8 cellular contexts compared by ENCODE assay signal in genomic region chr2:219387284-219388126, GRCh38. TPM values are rescaled to one million over a fixed set of nuclear protein-coding genes. Genes with fewer than 3 reads are reported as not detected.
A peak's percentile ranks its signal among the peaks of the same experiment; 100 is the strongest.
DNase-seq lines count a peak whose midpoint lies in the region; ATAC-seq and TF ChIP-seq lines count a peak whose summit lies in the region.

Gene DNPEP (minus strand): TSS chr2:219387912. CDS start chr2:219387794, 118 bp downstream.

- peaks cover 20 to 36% (median 23%) of the 10 kb centered on the region in 3 donors for H3K4me1 Mint-ChIP-seq in CD8-positive, alpha-beta memory T cell
- peaks cover 17% of the 10 kb centered on the region for H3K4me1 Mint-ChIP-seq in endothelial cell (ENCODE audit: unreplicated experiment)

- peaks cover 3 to 49% (median 5%) of the 10 kb centered on the region in 3 donors for H3K36me3 Mint-ChIP-seq in CD8-positive, alpha-beta memory T cell
- H3K36me3 Mint-ChIP-seq in endothelial cell (ENCODE audit: low read depth, unreplicated experiment), result peaks cover 18% of the 10 kb centered on the region

- H3K27ac ChIP-seq in CD8-positive, alpha-beta memory T cell (ENCODE audit: low read depth, low read length), result peak within 1 kb of the TSS; percentile 91

- peak within 1 kb of the TSS; percentile 94 to 99 (median 96) for H3K4me3 Mint-ChIP-seq in CD8-positive, alpha-beta memory T cell
- H3K4me3 Mint-ChIP-seq in endothelial cell (ENCODE audit: unreplicated experiment), result peak within 1 kb of the TSS; percentile 96

- H3K27me3 ChIP-seq in CD8-positive, alpha-beta memory T cell (ENCODE audit: insufficient read depth, low read length, poor library complexity, severe bottlenecking), result no peaks in the 10 kb centered on the region
- H3K27me3 ChIP-seq in NT2/D1 (ENCODE audit: insufficient read depth, insufficient read length), result peaks cover 8% of the 10 kb centered on the region

- peak within 1 kb of the TSS; percentile 68 for H3K4me3 ChIP-seq in CD8-positive, alpha-beta memory T cell (ENCODE audit: low read length)
- H3K4me3 ChIP-seq in NT2/D1 (ENCODE audit: insufficient read length, low read depth), result peak within 1 kb of the TSS; percentile 85

- H3K27ac Mint-ChIP-seq in CD8-positive, alpha-beta memory T cell, result peak within 1 kb of the TSS; percentile 95 to 100 (median 98)
- H3K27ac Mint-ChIP-seq in endothelial cell (ENCODE audit: unreplicated experiment), result peak within 1 kb of the TSS; percentile 72

- H3K9me3 ChIP-seq in CD8-positive, alpha-beta memory T cell (ENCODE audit: low read length), result no peaks in the 10 kb centered on the region
- no peaks in the 10 kb centered on the region for H3K9me3 ChIP-seq in NT2/D1 (ENCODE audit: insufficient read depth, low read length)

- peaks cover 29% of the 10 kb centered on the region for H3K36me3 ChIP-seq in CD8-positive, alpha-beta memory T cell (ENCODE audit: insufficient read depth, low read length)
- peaks cover 38% of the 10 kb centered on the region for H3K36me3 ChIP-seq in NT2/D1 (ENCODE audit: insufficient read depth, insufficient read length, low read length)

- CTCF ChIA-PET in CD8-positive, alpha-beta memory T cell (lab: Charles Lee), result interaction anchor here (0.7 to 1.6 kb wide), 4 partner anchors 92 to 142 kb away, joined by 3 to 10 read pairs (median 4); partner anchors contain the start of genes GMPPA and TUBA4A

- ATAC-seq in GM19397 (IDR thresholded peaks at IDR 0.05; ENCODE audit: unreplicated experiment) (peak; percentile 51), HG03558 (IDR thresholded peaks at IDR 0.05; ENCODE audit: extremely low read depth, unreplicated experiment) (peak; percentile 31)

- H3K9ac ChIP-seq in NT2/D1 (ENCODE audit: insufficient read length, low read depth), result peak within 1 kb of the TSS; percentile 86

- TF ChIP-seq CTCF in endothelial cell (IDR thresholded peaks at IDR 0.05; ENCODE audit: unreplicated experiment), result no peak

- peak; percentile 90 to 96 (median 92) for DNase-seq in CD8-positive, alpha-beta memory T cell
- peak; percentile 76 for DNase-seq in NT2/D1 (ENCODE audit: low read depth, low spot score)
- DNase-seq in activated T-cell treated with anti-CD3 and anti-CD28 coated beads for 1 hour (ENCODE audit: low read depth), result peak; percentile 97
- DNase-seq in endothelial cell (ENCODE audit: low spot score), result peak; percentile 99
- DNase-seq in middle frontal gyrus (ENCODE audit: extremely low spot score, low spot score), result peak; percentile 81
- DNase-seq in stimulated activated CD8-positive, alpha-beta memory T cell treated with anti-CD3 and anti-CD28 coated beads, Interleukin-15, amount 100 ng/mL, for 48 hours (ENCODE audit: low read depth in 2 of 2), result peak; percentile 85 to 86

- POLR2A ChIA-PET in CD8-positive, alpha-beta memory T cell (lab: Charles Lee), result interaction anchor here (0.5 to 2.0 kb wide), 12 partner anchors 108 to 996 kb away, joined by 3 to 15 read pairs (median 4); partner anchors contain the start of genes ANKZF1, ATG9A, CNPPD1 and DNAJB2

- H3K4me1 ChIP-seq in CD8-positive, alpha-beta memory T cell (ENCODE audit: insufficient read depth, low read length), result peaks cover 21% of the 10 kb centered on the region
- H3K4me1 ChIP-seq in NT2/D1 (ENCODE audit: insufficient read depth, insufficient read length), result peaks cover 6% of the 10 kb centered on the region

- H3K9me3 Mint-ChIP-seq in CD8-positive, alpha-beta memory T cell, result no peaks in the 10 kb centered on the region
- H3K9me3 Mint-ChIP-seq in endothelial cell (ENCODE audit: unreplicated experiment), result no peaks in the 10 kb centered on the region

- H3K27me3 Mint-ChIP-seq in CD8-positive, alpha-beta memory T cell, result no peaks in the 10 kb centered on the region
- H3K27me3 Mint-ChIP-seq in endothelial cell (ENCODE audit: unreplicated experiment), result peaks cover 9% of the 10 kb centered on the region

RNA-seq across cellular contexts. Expression of gene DNPEP, which starts in this region (rescaled TPM):
- total RNA-seq in CD8-positive, alpha-beta memory T cell, result 100 to 1,000 TPM; 112 to 116 TPM
- polyA plus RNA-seq in CD8-positive, alpha-beta memory T cell, result 69.1 TPM
- 49.6 TPM for total RNA-seq in endothelial cell (ENCODE audit: unreplicated experiment)

Comparison
In these comparisons a context has a peak if more than half of its experiments do, and no peak if none do; other contexts are left out.
1. Peak in every context shown above with its lines: DNase-seq, ATAC-seq, H3K4me3 ChIP-seq and H3K27ac ChIP-seq.